ENCODE assay signal across 9 cellular contexts in genomic region chr11:114746013-114746412, GRCh38.
"Had no signal": no experiment of that assay in that cellular context is flagged by ENCODE, and none has a peak within 500 bp of the region (broad histone marks: within the 10 kb centered on the region; RNA-seq: fewer than 3 reads in every experiment).

No MANE protein-coding gene starts in this region.

- ATAC-seq: GM23338, HCT116 had no signal

- H3K4me3 ChIP-seq: GM23248, GM23338, HAP-1 had no signal

- DNase-seq: GM23248, GOT3, H7, H9, HCEC 1CT, HFFc6 had no signal

- H3K4me2 ChIP-seq: GM23338 had no signal

- H3K9me3 ChIP-seq: HAP-1 had no signal

- H3K27ac ChIP-seq: GM23248 had no signal

- H3K36me3 ChIP-seq: HAP-1 had no signal

- H3K9ac ChIP-seq: GM23248 had no signal

- H3K4me1 ChIP-seq: HAP-1 had no signal

- H2AFZ ChIP-seq: GM23248, GM23338 had no signal
